Comparison of ENCODE assay signal across 8 cellular contexts in the genomic region with DNA sequence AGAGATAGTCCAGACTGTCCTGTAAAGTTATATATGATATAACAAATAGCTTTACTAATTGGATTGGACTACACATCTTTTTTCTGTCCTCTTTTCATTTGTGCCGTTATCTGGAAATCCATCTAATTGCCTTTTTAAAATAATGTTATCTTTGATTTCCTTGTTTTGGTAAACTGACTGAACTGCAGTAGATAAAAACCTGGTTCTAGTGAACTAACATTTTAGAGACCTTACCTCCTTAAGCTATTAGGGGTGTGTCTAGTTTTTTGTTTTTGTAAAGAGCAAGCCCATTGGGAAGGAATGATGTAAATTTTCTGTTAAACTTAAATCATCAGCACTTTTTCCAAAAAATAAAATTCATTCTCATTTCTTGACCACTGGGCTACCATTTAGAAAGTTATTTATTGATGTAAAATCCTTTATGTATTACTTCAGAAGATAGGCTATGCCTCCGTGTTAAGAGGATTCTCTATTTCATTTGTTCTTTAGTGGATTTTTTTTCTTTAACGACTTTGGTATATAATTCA. TPM values are rescaled to one million over a fixed set of nuclear protein-coding genes. Genes with fewer than 3 reads are reported as not detected.
DNase-seq lines count a peak whose midpoint lies in the region; ATAC-seq, FAIRE-seq and TF ChIP-seq lines count a peak whose summit lies in the region.

No MANE protein-coding gene starts in this region.

- no peak for FAIRE-seq in endothelial cell of umbilical vein (lab: Jason Lieb, UNC)
- no peak for FAIRE-seq in GM12892 (lab: Jason Lieb, UNC)

- H3K79me2 ChIP-seq in DND-41 (ENCODE audit: insufficient read depth, low read length) (peaks cover 88% of the 10 kb centered on the region), OCI-LY1 (ENCODE audit: insufficient read depth, low read length) (peaks cover 71% of the 10 kb centered on the region), endothelial cell of umbilical vein (ENCODE audit: control insufficient read depth, insufficient read depth, low read length) (peaks cover 71% of the 10 kb centered on the region)

- TF ChIP-seq CTCF in DND-41 (IDR thresholded peaks at IDR 0.05; ENCODE audit: borderline replicate concordance, extremely low read depth, low read length, poor library complexity, severe bottlenecking) (no peak), OCI-LY1 (IDR thresholded peaks at IDR 0.05; ENCODE audit: low read length) (no peak), endothelial cell of umbilical vein (IDR thresholded peaks at IDR 0.05; ENCODE audit: extremely low read depth in 1 of 2, insufficient read depth in 1 of 2, low read depth in 1 of 2, low read length in 2 of 2) (no peak)

- no peaks in the 10 kb centered on the region for H3K9me2 ChIP-seq in OCI-LY1 (ENCODE audit: low read depth, low read length)

- ATAC-seq in DND-41 (ENCODE audit: insufficient read depth, low read depth) = no peak
- ATAC-seq in HG02642 (IDR thresholded peaks at IDR 0.05; ENCODE audit: poor library complexity, unreplicated experiment) = no peak

- DNase-seq in DND-41 (no peak), endothelial cell of umbilical vein (ENCODE audit: low read depth, low spot score) (peak; percentile 22), pons (ENCODE audit: low spot score) (peak; percentile 24), GM12892 (ENCODE audit: insufficient read length) (no peak), HT-29 (ENCODE audit: low spot score) (no peak), kidney glomerular epithelial cell (lab: John Stamatoyannopoulos, UW) (no peak)

- H3K9me3 ChIP-seq in DND-41 (ENCODE audit: insufficient read depth, low read length, severe bottlenecking) (no peaks in the 10 kb centered on the region), OCI-LY1 (ENCODE audit: low read length) (no peaks in the 10 kb centered on the region), endothelial cell of umbilical vein (replicated peaks; ENCODE audit: control insufficient read depth, insufficient read depth, low read length) (no peaks in the 10 kb centered on the region)

- no peak for TF ChIP-seq POLR2A in endothelial cell of umbilical vein (IDR thresholded peaks at IDR 0.05; ENCODE audit: low read depth, low read length)
- no peak for TF ChIP-seq POLR2A in GM12892 (IDR thresholded peaks at IDR 0.05; ENCODE audit: low read depth, low read length)

- dilution Hi-C loops in endothelial cell of umbilical vein (cut with MboI; ENCODE audit: extremely low pct_ligation_motif_present, low sequenced_read_pairs) = no loop called here

- peaks cover 60% of the 10 kb centered on the region for H3K4me1 ChIP-seq in DND-41 (ENCODE audit: insufficient read depth, low read length)
- peaks cover 63% of the 10 kb centered on the region for H3K4me1 ChIP-seq in OCI-LY1 (ENCODE audit: insufficient read depth, low read length, severe bottlenecking)
- peaks cover 20% of the 10 kb centered on the region for H3K4me1 ChIP-seq in endothelial cell of umbilical vein (ENCODE audit: control insufficient read depth, extremely low read depth, insufficient read depth, low read length)

- H3K27me3 ChIP-seq in DND-41 (ENCODE audit: insufficient read depth, low read length, poor library complexity) (no peaks in the 10 kb centered on the region), OCI-LY1 (ENCODE audit: insufficient read depth, low read length) (no peaks in the 10 kb centered on the region), endothelial cell of umbilical vein (ENCODE audit: control insufficient read depth in 2 of 2, insufficient read depth in 2 of 2, low read length in 2 of 2) (no peaks in the 10 kb centered on the region)

- peaks cover 60% of the 10 kb centered on the region for H3K36me3 ChIP-seq in DND-41 (ENCODE audit: insufficient read depth, low read length)
- peaks cover 61% of the 10 kb centered on the region for H3K36me3 ChIP-seq in OCI-LY1 (ENCODE audit: insufficient read depth, low read length)
- peaks cover 2 to 3% of the 10 kb centered on the region in 2 experiments for H3K36me3 ChIP-seq in endothelial cell of umbilical vein (ENCODE audit: control insufficient read depth in 2 of 2, extremely low read depth in 1 of 2, insufficient read depth in 2 of 2, low read length in 2 of 2)

- H3K9ac ChIP-seq in DND-41 (ENCODE audit: low read depth, low read length) (peak overlapping the region; percentile 92), OCI-LY1 (ENCODE audit: low read length) (peak overlapping the region; percentile 95), endothelial cell of umbilical vein (replicated peaks; ENCODE audit: extremely low read depth, insufficient read depth, low read length) (peak overlapping the region; percentile 99)

- POLR2A ChIA-PET in endothelial cell of umbilical vein (lab: Charles Lee) = no interaction called here

- H2AFZ ChIP-seq in DND-41 (ENCODE audit: low read depth, low read length) (no peak overlapping the region), OCI-LY1 (ENCODE audit: low read length) (no peak overlapping the region), endothelial cell of umbilical vein (ENCODE audit: low read depth, low read length) (no peak overlapping the region)

- peak overlapping the region; percentile 64 to 76 for H3K4me3 ChIP-seq in DND-41 (ENCODE audit: low read depth in 1 of 2, low read length in 2 of 2)
- H3K4me3 ChIP-seq in OCI-LY1 (ENCODE audit: low read depth, low read length, poor library complexity, severe bottlenecking) = peak overlapping the region; percentile 91
- peak overlapping the region; percentile 95 to 100 (median 99) for H3K4me3 ChIP-seq in endothelial cell of umbilical vein (replicated peaks in 1 of 3; ENCODE audit: insufficient read depth in 1 of 3, low read depth in 1 of 3, low read length in 3 of 3)

- intact Hi-C loops in endothelial cell of umbilical vein (cut with micrococcal nuclease) = no loop called here

- no peaks in the 10 kb centered on the region for H3F3A ChIP-seq in OCI-LY1 (ENCODE audit: insufficient read depth, low read length)

- H3K9me1 ChIP-seq in endothelial cell of umbilical vein (replicated peaks; ENCODE audit: control insufficient read depth, extremely low read depth, insufficient read depth, low read length) = no peaks in the 10 kb centered on the region

- H4K20me1 ChIP-seq in DND-41 (ENCODE audit: insufficient read depth, low read length) (peaks cover 59% of the 10 kb centered on the region), OCI-LY1 (ENCODE audit: insufficient read depth, low read length) (0 out of 2 replicates have a peak, but pooled peaks cover 11% of the 10 kb centered on the region), endothelial cell of umbilical vein (replicated peaks; ENCODE audit: control insufficient read depth, extremely low read depth, insufficient read depth, low read length) (peaks cover 30% of the 10 kb centered on the region)

- H3K27ac ChIP-seq in DND-41 (ENCODE audit: low read length) = peak overlapping the region; percentile 99
- peak overlapping the region; percentile 96 for H3K27ac ChIP-seq in OCI-LY1 (ENCODE audit: low read depth, low read length, poor library complexity, severe bottlenecking)
- peak overlapping the region; percentile 91 for H3K27ac ChIP-seq in endothelial cell of umbilical vein (ENCODE audit: insufficient read depth, low read depth, low read length)

- H3K4me2 ChIP-seq in DND-41 (ENCODE audit: insufficient read depth, low read length) (peak overlapping the region; percentile 85), OCI-LY1 (ENCODE audit: low read length) (peak overlapping the region; percentile 89), endothelial cell of umbilical vein (ENCODE audit: insufficient read depth, low read length) (peak overlapping the region; percentile 98)

- CTCF ChIA-PET in endothelial cell of umbilical vein (lab: Charles Lee) = interaction anchor here (1.3 to 3.5 kb wide), 2 partner anchors 14 to 121 kb away, joined by 4 to 21 read pairs; no protein-coding TSS in a partner anchor

- no TSS peak for BruUV-seq in endothelial cell of umbilical vein (replicated peaks; lab: Mats Ljungman, UMichigan)

TF ChIP-seq in endothelial cell of umbilical vein, 7 proteins besides CTCF, POLR2A, EP300 and RAD21:
- TF ChIP-seq GATA2 (IDR thresholded peaks at IDR 0.05; ENCODE audit: insufficient read depth, insufficient read length, low read depth, low read length) (peak; percentile 20), MYC (IDR thresholded peaks at IDR 0.05; ENCODE audit: low read depth, low read length) (no peak), EZH2 (IDR thresholded peaks at IDR 0.05; ENCODE audit: borderline replicate concordance, low read depth, low read length, severe bottlenecking) (no peak), POLR2AphosphoS5 (IDR thresholded peaks at IDR 0.05; ENCODE audit: insufficient read depth, low read depth, low read length) (no peak)

RNA-seq across cellular contexts. Expression of a gene that starts 1.2 kb away (rescaled TPM):
- total RNA-seq in endothelial cell of umbilical vein = 3.6 and 5.1 TPM in 2 replicates
- polyA plus RNA-seq in endothelial cell of umbilical vein = 0.94 and 1.5 TPM in 2 replicates
- 1.2 and 1.6 TPM in 2 replicates for polyA plus RNA-seq in endothelial cell of umbilical vein (2011; cell fraction: cytosol; rRNA removed)
- polyA plus RNA-seq in endothelial cell of umbilical vein (2011; cell fraction: nucleus; rRNA removed) = 4.8 and 5.1 TPM in 2 replicates
- polyA plus RNA-seq in endothelial cell of umbilical vein (2012) = 4.3 and 4.7 TPM in 2 replicates
- polyA minus RNA-seq in endothelial cell of umbilical vein = 2.3 and 2.5 TPM in 2 replicates
- polyA minus RNA-seq in endothelial cell of umbilical vein (2011; cell fraction: cytosol; rRNA and poly(A)+ RNA removed) = not detected
- 2.5 and 4.9 TPM in 2 replicates for polyA minus RNA-seq in endothelial cell of umbilical vein (2011; cell fraction: nucleus; rRNA and poly(A)+ RNA removed)
- polyA plus RNA-seq in GM12892 (2012; ENCODE audit: missing spikeins) = 1.8 TPM
- total RNA-seq in HT-29 (2014; rRNA removed; shearing (Covaris generic)) = 2.3 and 3.6 TPM in 2 replicates

RNA-seq across cellular contexts. Expression of a gene that starts 2.1 kb away (rescaled TPM):
- total RNA-seq in endothelial cell of umbilical vein = 146 and 151 TPM in 2 replicates
- polyA plus RNA-seq in endothelial cell of umbilical vein = 17.9 and 34.0 TPM in 2 replicates
- polyA plus RNA-seq in endothelial cell of umbilical vein (2011; cell fraction: cytosol; rRNA removed) = 68.6 and 77.2 TPM in 2 replicates
- polyA plus RNA-seq in endothelial cell of umbilical vein (2011; cell fraction: nucleus; rRNA removed) = 77.6 and 122 TPM in 2 replicates
- polyA plus RNA-seq in endothelial cell of umbilical vein (2012) = 196 and 267 TPM in 2 replicates
- 46.0 and 51.1 TPM in 2 replicates for polyA minus RNA-seq in endothelial cell of umbilical vein
- polyA minus RNA-seq in endothelial cell of umbilical vein (2011; cell fraction: cytosol; rRNA and poly(A)+ RNA removed) = 42.5 TPM
- polyA minus RNA-seq in endothelial cell of umbilical vein (2011; cell fraction: nucleus; rRNA and poly(A)+ RNA removed) = 35.3 and 57.3 TPM in 2 replicates
- polyA plus RNA-seq in GM12892 (2012; ENCODE audit: missing spikeins) = 153 TPM
- 17.6 and 18.8 TPM in 2 replicates for total RNA-seq in HT-29 (2014; rRNA removed; shearing (Covaris generic))

Comparison
In these comparisons a context has a peak if more than half of its experiments do, and no peak if none do; other contexts are left out.
1. DNase-seq: peak in endothelial cell of umbilical vein (single experiment) and pons (single experiment); none in DND-41 (single experiment), GM12892 (single experiment), HT-29 (single experiment) and kidney glomerular epithelial cell (single experiment).
2. Peak in every context shown above with its lines, with median percentiles within 50 percentile points of each other: H3K27ac ChIP-seq, H3K4me2 ChIP-seq, H3K4me3 ChIP-seq and H3K9ac ChIP-seq.